8 cellular contexts compared by ENCODE assay signal in genomic region chr2:85438291-85439110, GRCh38. TPM values are rescaled to one million over a fixed set of nuclear protein-coding genes. Genes with fewer than 3 reads are reported as not detected.
DNase-seq lines count a peak whose midpoint lies in the region; ATAC-seq and TF ChIP-seq lines count a peak whose summit lies in the region.

No MANE protein-coding gene starts in this region.

- H3K4me1 Mint-ChIP-seq in activated T-cell treated with anti-CD3 and anti-CD28 coated beads, Interleukin-2, amount 50 U/mL, for 4 hours (ENCODE audit: low read depth), result peaks cover 20% of the 10 kb centered on the region

- ATAC-seq in activated T-cell treated with anti-CD3 and anti-CD28 coated beads, Interleukin-2, amount 50 U/mL, for 4 hours, result peak; percentile 4 to 9
- ATAC-seq in HG03460 (IDR thresholded peaks at IDR 0.05; ENCODE audit: unreplicated experiment), result no peak
- no peak for ATAC-seq in GM21737 (IDR thresholded peaks at IDR 0.05; ENCODE audit: unreplicated experiment)

- H3K9me3 ChIP-seq in esophagus squamous epithelium (no peaks in the 10 kb centered on the region), parathyroid adenoma (ENCODE audit: control insufficient read depth, low read length) (no peaks in the 10 kb centered on the region)

- peak overlapping the region; percentile 78 for H3K4me3 Mint-ChIP-seq in activated T-cell treated with anti-CD3 and anti-CD28 coated beads, Interleukin-2, amount 50 U/mL, for 4 hours

- no peaks in the 10 kb centered on the region for H3K9me3 Mint-ChIP-seq in activated T-cell treated with anti-CD3 and anti-CD28 coated beads, Interleukin-2, amount 50 U/mL, for 4 hours

- TF ChIP-seq CTCF in esophagus squamous epithelium (IDR thresholded peaks at IDR 0.05) (no peak), parathyroid adenoma (IDR thresholded peaks at IDR 0.05) (no peak)

- H3K36me3 Mint-ChIP-seq in activated T-cell treated with anti-CD3 and anti-CD28 coated beads, Interleukin-2, amount 50 U/mL, for 4 hours (ENCODE audit: insufficient read depth), result no peaks in the 10 kb centered on the region

- peak overlapping the region; percentile 64 for H3K4me2 ChIP-seq in parathyroid adenoma (ENCODE audit: low read length)

- 63 to 75% methylated on average over 5 to 11 of the region's 16 CpGs for WGBS in esophagus squamous epithelium, 2 donors

- H3K36me3 ChIP-seq in esophagus squamous epithelium, result no peaks in the 10 kb centered on the region
- H3K36me3 ChIP-seq in parathyroid adenoma (ENCODE audit: control insufficient read depth, insufficient read depth, low read length), result no peaks in the 10 kb centered on the region

- no peaks in the 10 kb centered on the region for H3K79me2 ChIP-seq in parathyroid adenoma

- H3K27me3 Mint-ChIP-seq in activated T-cell treated with anti-CD3 and anti-CD28 coated beads, Interleukin-2, amount 50 U/mL, for 4 hours (ENCODE audit: low read depth), result no peaks in the 10 kb centered on the region

- intact Hi-C loops in esophagus squamous epithelium (cut with DNase I), result no loop called here

- DNase-seq in activated T-cell treated with anti-CD3 and anti-CD28 coated beads, Interleukin-2, amount 50 U/mL, for 4 hours, result no peak
- DNase-seq in activated T-cell treated with anti-CD3 and anti-CD28 coated beads, Interleukin-2, amount 50 U/mL, for 48 hours, result no peak
- DNase-seq in SK-MEL-5 (ENCODE audit: low read depth, low spot score), result peak; percentile 47
- DNase-seq in esophagus squamous epithelium (lab: John Stamatoyannopoulos, UW), result no peak
- no peak for DNase-seq in activated effector memory CD4-positive, alpha-beta T cell treated with Interleukin-2 at 50 U/mL for 16 hours

- H3K4me3 ChIP-seq in esophagus squamous epithelium (peak overlapping the region; percentile 23 to 68 (median 46)), parathyroid adenoma (ENCODE audit: low read depth, low read length) (peak overlapping the region; percentile 46)

- no peak overlapping the region for H3K9ac ChIP-seq in parathyroid adenoma

- peak overlapping the region; percentile 85 to 95 (median 94) for H3K27ac ChIP-seq in esophagus squamous epithelium
- H3K27ac ChIP-seq in parathyroid adenoma, result peak overlapping the region; percentile 76

- peaks cover 41 to 60% (median 42%) of the 10 kb centered on the region in 3 donors for H3K4me1 ChIP-seq in esophagus squamous epithelium
- H3K4me1 ChIP-seq in parathyroid adenoma, result peaks cover 43% of the 10 kb centered on the region

- no peak for TF ChIP-seq POLR2A in esophagus squamous epithelium (IDR thresholded peaks at IDR 0.05)

- H2AFZ ChIP-seq in parathyroid adenoma, result peak overlapping the region; percentile 45

- in situ Hi-C loops in SK-MEL-5 (cut with HindIII; ENCODE audit: low pct_unique_long_range_greater_than_20kb, low sequenced_read_pairs), result no loop called here

- H3K27me3 ChIP-seq in esophagus squamous epithelium (no peaks in the 10 kb centered on the region), parathyroid adenoma (ENCODE audit: control insufficient read depth, insufficient read depth, low read length) (no peaks in the 10 kb centered on the region)

RNA-seq across cellular contexts. Expression of gene SH2D6, which starts 20.0 kb away (rescaled TPM):
- under 1 TPM; 0.26 to 0.54 (median 0.40) TPM for total RNA-seq in activated T-cell treated with anti-CD3 and anti-CD28 coated beads, Interleukin-2, amount 50 U/mL, for 4 hours
- 0.40 and 0.66 TPM in 2 replicates for total RNA-seq in SK-MEL-5 (2014; rRNA removed; shearing (Covaris generic))
- not detected in 2 replicates for polyA plus RNA-seq in SK-MEL-5 (2015; cell fraction: cytosol; rRNA removed)
- 1.8 and 3.9 TPM in 2 replicates for polyA plus RNA-seq in SK-MEL-5 (2015; cell fraction: nucleus; rRNA removed)
- under 1 TPM in 1 of 4 donors, not detected in 3; 0.50 TPM for total RNA-seq in esophagus squamous epithelium

RNA-seq across cellular contexts. Expression of gene CAPG, which starts 28.3 kb away (rescaled TPM):
- 10 to 100 TPM in 1 of 3 donors, 1 to 10 TPM in 2; 9.1 to 10.9 (median 9.5) TPM for total RNA-seq in activated T-cell treated with anti-CD3 and anti-CD28 coated beads, Interleukin-2, amount 50 U/mL, for 4 hours
- total RNA-seq in SK-MEL-5 (2014; rRNA removed; shearing (Covaris generic)), result 11.3 and 21.8 TPM in 2 replicates
- polyA plus RNA-seq in SK-MEL-5 (2015; cell fraction: cytosol; rRNA removed), result 10.9 and 14.2 TPM in 2 replicates
- polyA plus RNA-seq in SK-MEL-5 (2015; cell fraction: nucleus; rRNA removed), result 2.4 and 2.9 TPM in 2 replicates
- total RNA-seq in esophagus squamous epithelium, result 100 to 1,000 TPM; 185 to 301 (median 221) TPM

Comparison
In these comparisons a context has a peak if more than half of its experiments do, and no peak if none do; other contexts are left out.
1. ATAC-seq: peak in activated T-cell treated with anti-CD3 and anti-CD28 coated beads, Interleukin-2, amount 50 U/mL, for 4 hours (2 of 2); none in HG03460 (single experiment) and GM21737 (single experiment).